1 cellular context compared by ENCODE assay signal in the genomic region with DNA sequence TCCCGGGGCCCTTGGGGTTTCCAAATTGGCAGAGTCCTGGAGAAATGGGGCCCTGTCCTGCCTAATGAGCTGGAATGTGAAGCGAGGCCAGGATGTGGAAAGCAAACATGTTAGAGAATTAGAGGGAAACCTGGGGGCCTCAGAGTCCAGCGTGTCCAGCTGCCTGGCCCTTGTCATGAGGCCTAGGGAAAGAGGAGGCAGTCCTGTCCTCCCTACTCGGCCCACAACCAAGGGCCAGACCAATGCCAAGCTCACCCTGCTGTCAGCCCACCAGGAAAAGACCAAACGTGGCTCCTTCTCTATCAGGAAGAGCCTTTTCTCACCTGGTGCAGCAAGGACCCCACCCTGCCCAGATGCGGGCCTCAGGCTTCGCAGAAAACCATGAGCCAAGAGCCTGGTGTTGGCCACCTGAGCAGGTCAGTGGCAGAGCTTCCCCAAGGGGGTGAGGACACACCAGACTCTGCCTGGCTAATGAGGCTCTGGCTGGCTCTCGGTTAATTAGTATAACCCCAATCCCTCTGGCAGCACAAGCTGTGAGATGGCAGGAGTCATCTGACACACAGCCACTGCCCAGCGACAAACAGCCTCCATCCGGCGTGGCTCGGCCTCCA.
TF ChIP-seq lines count a peak whose summit lies in the region.

No MANE protein-coding gene starts in this region.

TF ChIP-seq in HepG2, 621 proteins besides CTCF, POLR2A, EP300 and RAD21 (continued from another document):
- peak; percentile 47; the same call in 1 of the 2 replicates for TF ChIP-seq PITX1 (CRISPR knock-in tag; IDR thresholded peaks at IDR 0.05)
- TF ChIP-seq ZNF816 (CRISPR knock-in tag; IDR thresholded peaks at IDR 0.05; ENCODE audit: borderline replicate concordance), result 0 out of 2 replicates have a peak, but pooled peaks have one; percentile 72
- TF ChIP-seq ZFX (CRISPR knock-in tag; IDR thresholded peaks at IDR 0.05; ENCODE audit: low read depth), result peak; percentile 76
- TF ChIP-seq ZMYM4 (CRISPR knock-in tag; IDR thresholded peaks at IDR 0.05), result peak; percentile 25; the same call in 1 of the 2 replicates
- TF ChIP-seq LCORL (IDR thresholded peaks at IDR 0.05), result no peak
- TF ChIP-seq LCORL (CRISPR knock-in tag; IDR thresholded peaks at IDR 0.05), result peak; percentile 63
- TF ChIP-seq NRL (CRISPR knock-in tag; IDR thresholded peaks at IDR 0.05; ENCODE audit: borderline replicate concordance), result no peak
- TF ChIP-seq, protein P1, sequence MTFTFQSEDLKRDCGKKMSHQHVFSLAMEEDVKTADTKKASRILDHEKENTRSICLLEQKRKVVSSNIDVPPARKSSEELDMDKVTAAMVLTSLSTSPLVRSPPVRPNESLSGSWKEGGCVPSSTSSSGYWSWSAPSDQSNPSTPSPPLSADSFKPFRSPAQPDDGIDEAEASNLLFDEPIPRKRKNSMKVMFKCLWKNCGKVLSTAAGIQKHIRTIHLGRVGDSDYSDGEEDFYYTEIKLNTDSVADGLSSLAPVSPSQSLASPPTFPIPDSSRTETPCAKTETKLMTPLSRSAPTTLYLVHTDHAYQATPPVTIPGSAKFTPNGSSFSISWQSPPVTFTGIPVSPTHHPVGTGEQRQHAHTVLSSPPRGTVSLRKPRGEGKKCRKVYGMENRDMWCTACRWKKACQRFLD (CRISPR knock-in tag; IDR thresholded peaks at IDR 0.05; ENCODE audit: borderline replicate concordance), result 0 out of 2 replicates have a peak, but pooled peaks have one; percentile 57
- no peak for TF ChIP-seq ZSCAN20 (CRISPR knock-in tag; IDR thresholded peaks at IDR 0.05; ENCODE audit: borderline replicate concordance)
- TF ChIP-seq SMAD1 (CRISPR knock-in tag; IDR thresholded peaks at IDR 0.05; ENCODE audit: borderline replicate concordance, low read depth), result peak; percentile 33; the same call in 1 of the 2 replicates
